Comparison of ENCODE assay signal across 10 cellular contexts in genomic region chrX:13000311-13000811, GRCh38. TPM values are rescaled to one million over a fixed set of nuclear protein-coding genes. Genes with fewer than 3 reads are reported as not detected.
DNase-seq lines count a peak whose midpoint lies in the region; ATAC-seq, FAIRE-seq and TF ChIP-seq lines count a peak whose summit lies in the region.
"Had no signal": no experiment of that assay in that cellular context is flagged by ENCODE, and none has a peak within 500 bp of the region (broad histone marks: within the 10 kb centered on the region; RNA-seq: fewer than 3 reads in every experiment).

No MANE protein-coding gene starts in this region.

- H3K27ac ChIP-seq in CD4-positive, alpha-beta memory T cell (ENCODE audit: low read depth, low read length): peak overlapping the region; percentile 72
- peak overlapping the region; percentile 96 for H3K27ac ChIP-seq in Karpas-422 (ENCODE audit: low read length)
- peak overlapping the region; percentile 29 to 47 for H3K27ac ChIP-seq in ascending aorta
- H3K27ac ChIP-seq in small intestine (ENCODE audit: low read depth in 1 of 2, low read length in 1 of 2): peak overlapping the region; percentile 32 to 74
- peak overlapping the region in 2 of 4 donors; percentile 19 to 25 for H3K27ac ChIP-seq in gastroesophageal sphincter
- no peak overlapping the region for H3K27ac ChIP-seq in RWPE1

- FAIRE-seq in small intestine (lab: Jason Lieb, UNC): no peak

- no peaks in the 10 kb centered on the region for H3K36me3 Mint-ChIP-seq in CD4-positive, alpha-beta memory T cell

- H3K4me1 ChIP-seq in CD4-positive, alpha-beta memory T cell (ENCODE audit: insufficient read depth, low read length): peaks cover 91% of the 10 kb centered on the region
- peaks cover 63% of the 10 kb centered on the region for H3K4me1 ChIP-seq in Karpas-422 (ENCODE audit: low read length)
- peaks cover 0 to 11% of the 10 kb centered on the region in 2 donors for H3K4me1 ChIP-seq in ascending aorta
- H3K4me1 ChIP-seq in small intestine (ENCODE audit: control insufficient read depth in 2 of 2, insufficient read depth in 1 of 2, low read depth in 1 of 2, low read length in 1 of 2): peaks cover 0 to 5% of the 10 kb centered on the region in 2 donors
- no peaks in the 10 kb centered on the region for H3K4me1 ChIP-seq in gastroesophageal sphincter

- intact Hi-C loops in CD4-positive, alpha-beta memory T cell (cut with micrococcal nuclease): loop anchor here (2.0 to 5.0 kb wide), 2 partner anchors 37 to 50 kb away; no protein-coding TSS in a partner anchor
- intact Hi-C loops in ascending aorta (cut with DNase I): no loop called here

- no peaks in the 10 kb centered on the region for H3K27me3 Mint-ChIP-seq in CD4-positive, alpha-beta memory T cell

- 41 to 72% (median 42%) methylated on average over 8 of the region's 8 CpGs for WGBS in small intestine, 3 donors
- WGBS in gastroesophageal sphincter (ENCODE audit: low coverage in 1 of 2), 2 donors: 40 to 44% methylated on average over 2 to 8 of the region's 8 CpGs

- H3K4me2 ChIP-seq in Karpas-422 (ENCODE audit: low read depth, low read length, poor library complexity, severe bottlenecking): peak overlapping the region; percentile 77

- H2AFZ ChIP-seq in Karpas-422 (ENCODE audit: low read length): no peak overlapping the region

- H3K36me3 ChIP-seq in CD4-positive, alpha-beta memory T cell (ENCODE audit: insufficient read depth, low read length): no peaks in the 10 kb centered on the region
- H3K36me3 ChIP-seq in Karpas-422 (ENCODE audit: insufficient read depth, low read length) (no peaks in the 10 kb centered on the region), ascending aorta (no peaks in the 10 kb centered on the region), small intestine (ENCODE audit: control insufficient read depth in 2 of 2, insufficient read depth in 2 of 2, low read length in 2 of 2) (no peaks in the 10 kb centered on the region), gastroesophageal sphincter (no peaks in the 10 kb centered on the region)

- no peaks in the 10 kb centered on the region for H3K9me3 Mint-ChIP-seq in CD4-positive, alpha-beta memory T cell

- H3K9ac ChIP-seq in Karpas-422 (ENCODE audit: low read length): peak overlapping the region; percentile 54

- CTCF ChIA-PET in CD4-positive, alpha-beta memory T cell (lab: Charles Lee; ENCODE audit: partially characterized antibody): interaction anchor here (1.4 to 4.5 kb wide), 5 partner anchors 15 to 91 kb away, joined by 3 to 21 read pairs (median 7); no protein-coding TSS in a partner anchor
- CTCF ChIA-PET in RWPE1 (lab: Yijun Ruan, JAX): no interaction called here

- ATAC-seq in GM19467 (IDR thresholded peaks at IDR 0.05; ENCODE audit: unreplicated experiment): peak; percentile 37
- ATAC-seq in gastroesophageal sphincter: no peak

- H4K20me1 ChIP-seq in Karpas-422 (ENCODE audit: insufficient read depth, low read depth, low read length): no peaks in the 10 kb centered on the region

- H3K9me3 ChIP-seq in CD4-positive, alpha-beta memory T cell (ENCODE audit: control insufficient read depth in 1 of 2, low read length in 2 of 2): no peaks in the 10 kb centered on the region
- no peaks in the 10 kb centered on the region for H3K9me3 ChIP-seq in Karpas-422 (ENCODE audit: low read length)
- no peaks in the 10 kb centered on the region for H3K9me3 ChIP-seq in ascending aorta
- H3K9me3 ChIP-seq in small intestine (ENCODE audit: control insufficient read depth, low read depth): no peaks in the 10 kb centered on the region
- no peaks in the 10 kb centered on the region for H3K9me3 ChIP-seq in gastroesophageal sphincter

- H3K27me3 ChIP-seq in CD4-positive, alpha-beta memory T cell (ENCODE audit: insufficient read depth, low read length): no peaks in the 10 kb centered on the region
- H3K27me3 ChIP-seq in Karpas-422 (ENCODE audit: low read length): no peaks in the 10 kb centered on the region
- no peaks in the 10 kb centered on the region for H3K27me3 ChIP-seq in ascending aorta
- H3K27me3 ChIP-seq in small intestine (ENCODE audit: control insufficient read depth in 2 of 2, insufficient read depth in 2 of 2, low read length in 2 of 2): no peaks in the 10 kb centered on the region
- no peaks in the 10 kb centered on the region for H3K27me3 ChIP-seq in gastroesophageal sphincter

- H3K4me3 Mint-ChIP-seq in CD4-positive, alpha-beta memory T cell: peak overlapping the region; percentile 71 to 88 (median 78)

- H3K27ac Mint-ChIP-seq in CD4-positive, alpha-beta memory T cell: peak overlapping the region; percentile 91 to 98 (median 94)

- TF ChIP-seq CTCF in ascending aorta (IDR thresholded peaks at IDR 0.05) (no peak), gastroesophageal sphincter (IDR thresholded peaks at IDR 0.05) (no peak), RWPE1 (conservative IDR thresholded peaks at IDR 0.05; ENCODE audit: low read depth) (no peak)

- no peak overlapping the region for H3K4me3 ChIP-seq in CD4-positive, alpha-beta memory T cell (ENCODE audit: low read length in 2 of 2)
- H3K4me3 ChIP-seq in Karpas-422 (ENCODE audit: low read length) (peak overlapping the region; percentile 48), ascending aorta (peak overlapping the region in 1 of 2 donors; percentile 45), small intestine (ENCODE audit: low read depth in 1 of 2, low read length in 2 of 2) (no peak overlapping the region), gastroesophageal sphincter (no peak overlapping the region)

- no peaks in the 10 kb centered on the region for H3K79me2 ChIP-seq in Karpas-422 (ENCODE audit: low read length)

- TF ChIP-seq POLR2A in gastroesophageal sphincter (IDR thresholded peaks at IDR 0.05): no peak

- peaks cover 45 to 84% (median 69%) of the 10 kb centered on the region in 4 donors for H3K4me1 Mint-ChIP-seq in CD4-positive, alpha-beta memory T cell

- TF ChIP-seq EP300 in gastroesophageal sphincter (IDR thresholded peaks at IDR 0.05): no peak

- no peaks in the 10 kb centered on the region for H3K9me2 ChIP-seq in Karpas-422 (replicated peaks; ENCODE audit: insufficient read depth, low read length)

- peak; percentile 55 to 68 (median 59) for DNase-seq in CD4-positive, alpha-beta memory T cell
- DNase-seq in Karpas-422 (peak; percentile 94), ascending aorta (ENCODE audit: low spot score in 2 of 2) (no peak), small intestine (no peak), RWPE1 (ENCODE audit: low spot score) (no peak)
- no peak for DNase-seq in stimulated activated CD8-positive, alpha-beta memory T cell treated with anti-CD3 and anti-CD28 coated beads, Interleukin-4, amount 100 ng/mL, for 48 hours

- POLR2A ChIA-PET in CD4-positive, alpha-beta memory T cell (lab: Charles Lee; ENCODE audit: partially characterized antibody): interaction anchor here (0.6 to 8.7 kb wide), 18 partner anchors 8 to 91 kb away, joined by 3 to 426 read pairs (median 6); partner anchors contain the start of gene TMSB4X
- POLR2A ChIA-PET in RWPE1 (lab: Yijun Ruan, JAX; ENCODE audit: low non-redundant PET): no interaction called here

RNA-seq across cellular contexts. Expression of gene TMSB4X, which starts 25.5 kb away (rescaled TPM):
- 1,000 to 10,000 TPM; 4,851 to 5,116 TPM for total RNA-seq in CD4-positive, alpha-beta memory T cell
- polyA plus RNA-seq in CD4-positive, alpha-beta memory T cell: over 10,000 TPM; 27,942 to 36,115 TPM
- 2,363 and 3,856 TPM in 2 replicates for total RNA-seq in Karpas-422 (2014; rRNA removed; shearing (Covaris generic); ENCODE audit: low replicate concordance)
- total RNA-seq in ascending aorta: 2,397 TPM
- polyA plus RNA-seq in small intestine: 1,000 to 10,000 TPM; 3,848 to 6,707 (median 4,907) TPM
- 1,000 to 10,000 TPM; 2,260 to 4,561 (median 3,693) TPM for total RNA-seq in gastroesophageal sphincter

RNA-seq across cellular contexts. Expression of gene FAM9C, which starts 44.1 kb away (rescaled TPM):
- not detected for total RNA-seq in CD4-positive, alpha-beta memory T cell
- polyA plus RNA-seq in CD4-positive, alpha-beta memory T cell: under 1 TPM in 1 of 2 donors, not detected in 1; 0.34 TPM
- total RNA-seq in Karpas-422 (2014; rRNA removed; shearing (Covaris generic); ENCODE audit: low replicate concordance): not detected in 2 replicates
- total RNA-seq in ascending aorta (not detected), gastroesophageal sphincter (not detected)
- not detected for polyA plus RNA-seq in small intestine
- total RNA-seq: aorta, renal cortical epithelial cell had no signal
- polyA plus RNA-seq: aorta had no signal

Comparison
In these comparisons a context has a peak if more than half of its experiments do, and no peak if none do; other contexts are left out.
1. DNase-seq: peak in CD4-positive, alpha-beta memory T cell (5 of 5) and Karpas-422 (single experiment); none in ascending aorta (0 of 2), small intestine (single experiment), stimulated activated CD8-positive, alpha-beta memory T cell treated with anti-CD3 and anti-CD28 coated beads, Interleukin-4, amount 100 ng/mL, for 48 hours (single experiment) and RWPE1 (single experiment).